Comparison of ENCODE assay signal across 30 cellular contexts in genomic region chr2:110955045-110955444, GRCh38.
"Had no signal": no experiment of that assay in that cellular context is flagged by ENCODE, and none has a peak within 500 bp of the region (broad histone marks: within the 10 kb centered on the region; RNA-seq: fewer than 3 reads in every experiment).

No MANE protein-coding gene starts in this region.

- H3K27me3 Mint-ChIP-seq: brain had no signal

- H3K4me3 ChIP-seq: SJCRH30, SK-N-MC had no signal

- ATAC-seq: activated CD4-positive, alpha-beta T cell treated with anti-CD3 and anti-CD28 coated beads for 36 hours; activated CD4-positive, CD25-positive, alpha-beta regulatory T cell treated with anti-CD3 and anti-CD28 coated beads, Interleukin-2, amount 50 U/mL, for 24 hours; activated CD8-positive, alpha-beta T cell treated with anti-CD3 and anti-CD28 coated beads, Interleukin-2, amount 10 ng/mL, durations not matched to agents 7 days and 5 days; activated naive CD4-positive, alpha-beta T cell treated with anti-CD3 and anti-CD28 coated beads, Interleukin-2, amount 50 U/mL, for 72 hours; activated naive CD8-positive, alpha-beta T cell treated with anti-CD3 and anti-CD28 coated beads, Interleukin-2, amount 50 U/mL, for 24 hours; activated T-cell treated with anti-CD3 and anti-CD28 coated beads, Interleukin-2, amount 50 U/mL, for 4 hours; Panc1; WTC11 had no signal

- H3K4me1 Mint-ChIP-seq: activated CD4-positive, alpha-beta T cell treated with anti-CD3 and anti-CD28 coated beads for 36 hours; activated CD4-positive, alpha-beta T cell treated with anti-CD3 and anti-CD28 coated beads, Interleukin-2, amount 10 ng/mL, durations not matched to agents 7 days and 5 days; activated naive CD8-positive, alpha-beta T cell treated with anti-CD3 and anti-CD28 coated beads, Interleukin-2, amount 50 U/mL, for 24 hours had no signal

- H3K27me3 ChIP-seq: SJCRH30 had no signal

- DNase-seq: activated CD4-positive, alpha-beta T cell treated with anti-CD3 and anti-CD28 coated beads for 36 hours; activated CD4-positive, alpha-beta T cell treated with anti-CD3 and anti-CD28 coated beads, Interleukin-2, amount 10 ng/mL, durations not matched to agents 7 days and 5 days; activated CD4-positive, alpha-beta T cell treated with anti-CD3 and anti-CD28 coated beads, Interleukin-2, amount 50 U/mL, for 48 hours; activated CD8-positive, alpha-beta T cell treated with anti-CD3 and anti-CD28 coated beads, Interleukin-2, amount 10 ng/mL, durations not matched to agents 7 days and 5 days; activated gamma-delta T cell treated with Interleukin-2 at 50 U/mL for 16 hours; activated naive CD4-positive, alpha-beta T cell treated with anti-CD3 and anti-CD28 coated beads for 36 hours; activated naive CD8-positive, alpha-beta T cell treated with anti-CD3 and anti-CD28 coated beads, Interleukin-2, amount 50 U/mL, for 24 hours; activated T-cell treated with anti-CD3 and anti-CD28 coated beads for 4 hours; activated T-cell treated with anti-CD3 and anti-CD28 coated beads, Interleukin-2, amount 50 U/mL, for 4 hours; anterior cingulate cortex; caudate nucleus; NCI-H1105; NCI-H1417 treated with DMSO at 0.1 percent for 48 hours; NCI-H187 treated with DMSO at 0.1 percent for 48 hours; NCI-H2081; NCI-H2171 treated with DMSO at 0.1 percent for 48 hours; NCI-H2227 treated with DMSO at 0.1 percent for 48 hours; NCI-H446; NCI-H510A treated with DMSO at 0.1 percent for 48 hours; SHP77; SJCRH30 had no signal

- H3K36me3 Mint-ChIP-seq: activated naive CD4-positive, alpha-beta T cell treated with anti-CD3 and anti-CD28 coated beads, Interleukin-2, amount 50 U/mL, for 72 hours; brain; WTC11 had no signal

- H3K9me3 Mint-ChIP-seq: activated CD4-positive, alpha-beta T cell treated with anti-CD3 and anti-CD28 coated beads, Interleukin-2, amount 10 ng/mL, durations not matched to agents 7 days and 5 days; activated naive CD4-positive, alpha-beta T cell treated with anti-CD3 and anti-CD28 coated beads for 36 hours; activated naive CD4-positive, alpha-beta T cell treated with anti-CD3 and anti-CD28 coated beads, Interleukin-2, amount 50 U/mL, for 72 hours; activated naive CD8-positive, alpha-beta T cell treated with anti-CD3 and anti-CD28 coated beads, Interleukin-2, amount 50 U/mL, for 24 hours; activated T-cell treated with anti-CD3 and anti-CD28 coated beads, Interleukin-2, amount 50 U/mL, for 4 hours; activated T-helper 1 cell treated with anti-CD3 and anti-CD28 coated beads, Interleukin-12 subunit alpha, Interleukin-12 subunit beta, Interleukin-2, Interleukin-4 antibody, amounts not matched to agents 30 ng/mL and 10 ng/mL and 1 ng/mL, durations not matched to agents 14 hours and 24 hours and 36 hours; brain; T-helper 1 cell treated with Interleukin-12 subunit alpha and Interleukin-12 subunit beta and Interleukin-4 antibody, amounts not matched to agents 30 μg/mL and 1 μg/mL, for 36 hours; T-helper 2 cell treated with Interferon-gamma antibody and Interleukin-4, amounts not matched to agents 5 μg/mL and 100 μg/mL, for 36 hours; WTC11 had no signal

- H3K36me3 ChIP-seq: SJCRH30 had no signal

- H3K27ac Mint-ChIP-seq: activated CD4-positive, alpha-beta T cell treated with anti-CD3 and anti-CD28 coated beads for 36 hours; activated CD4-positive, alpha-beta T cell treated with anti-CD3 and anti-CD28 coated beads, Interleukin-2, amount 10 ng/mL, durations not matched to agents 7 days and 5 days; activated CD8-positive, alpha-beta T cell treated with anti-CD3 and anti-CD28 coated beads, Interleukin-2, amount 10 ng/mL, durations not matched to agents 7 days and 5 days; activated naive CD4-positive, alpha-beta T cell treated with anti-CD3 and anti-CD28 coated beads for 36 hours; activated naive CD4-positive, alpha-beta T cell treated with anti-CD3 and anti-CD28 coated beads, Interleukin-2, amount 50 U/mL, for 72 hours; activated naive CD8-positive, alpha-beta T cell treated with anti-CD3 and anti-CD28 coated beads, Interleukin-2, amount 50 U/mL, for 24 hours; activated T-helper 1 cell treated with anti-CD3 and anti-CD28 coated beads, Interleukin-12 subunit alpha, Interleukin-12 subunit beta, Interleukin-2, Interleukin-4 antibody, amounts not matched to agents 30 ng/mL and 10 ng/mL and 1 ng/mL, durations not matched to agents 14 hours and 24 hours and 36 hours; T-helper 1 cell treated with Interleukin-12 subunit alpha and Interleukin-12 subunit beta and Interleukin-4 antibody, amounts not matched to agents 30 μg/mL and 1 μg/mL, for 36 hours; T-helper 2 cell treated with Interferon-gamma antibody and Interleukin-4, amounts not matched to agents 5 μg/mL and 100 μg/mL, for 36 hours; WTC11 had no signal

- H3K27ac ChIP-seq: SJCRH30, SK-N-MC had no signal

- H3K9me3 ChIP-seq: SJCRH30 had no signal

- H3K4me3 Mint-ChIP-seq: activated CD4-positive, alpha-beta T cell treated with anti-CD3 and anti-CD28 coated beads for 36 hours; activated CD4-positive, alpha-beta T cell treated with anti-CD3 and anti-CD28 coated beads, Interleukin-2, amount 10 ng/mL, durations not matched to agents 7 days and 5 days; activated CD8-positive, alpha-beta T cell treated with anti-CD3 and anti-CD28 coated beads, Interleukin-2, amount 10 ng/mL, durations not matched to agents 7 days and 5 days; activated naive CD4-positive, alpha-beta T cell treated with anti-CD3 and anti-CD28 coated beads for 36 hours; activated naive CD8-positive, alpha-beta T cell treated with anti-CD3 and anti-CD28 coated beads, Interleukin-2, amount 50 U/mL, for 24 hours; activated T-cell treated with anti-CD3 and anti-CD28 coated beads, Interleukin-2, amount 50 U/mL, for 4 hours; activated T-helper 1 cell treated with anti-CD3 and anti-CD28 coated beads, Interleukin-12 subunit alpha, Interleukin-12 subunit beta, Interleukin-2, Interleukin-4 antibody, amounts not matched to agents 30 ng/mL and 10 ng/mL and 1 ng/mL, durations not matched to agents 14 hours and 24 hours and 36 hours; brain; T-helper 1 cell treated with Interleukin-12 subunit alpha and Interleukin-12 subunit beta and Interleukin-4 antibody, amounts not matched to agents 30 μg/mL and 1 μg/mL, for 36 hours; T-helper 2 cell treated with Interferon-gamma antibody and Interleukin-4, amounts not matched to agents 5 μg/mL and 100 μg/mL, for 36 hours; WTC11 had no signal
